ENCODE assay signal across 2 cellular contexts in genomic region chr15:69382176-69382575, GRCh38. TPM values are rescaled to one million over a fixed set of nuclear protein-coding genes. Genes with fewer than 3 reads are reported as not detected.
"Had no signal": no experiment of that assay in that cellular context is flagged by ENCODE, and none has a peak within 500 bp of the region (broad histone marks: within the 10 kb centered on the region; RNA-seq: fewer than 3 reads in every experiment).

No MANE protein-coding gene starts in this region.

RNA-seq across cellular contexts. Expression of gene KIF23, which starts 32.0 kb away (rescaled TPM):
- total RNA-seq: naive thymus-derived CD8-positive, alpha-beta T cell had no signal
- polyA plus RNA-seq: naive thymus-derived CD4-positive, alpha-beta T cell; naive thymus-derived CD8-positive, alpha-beta T cell had no signal
